7 cellular contexts compared by ENCODE assay signal in the genomic region with DNA sequence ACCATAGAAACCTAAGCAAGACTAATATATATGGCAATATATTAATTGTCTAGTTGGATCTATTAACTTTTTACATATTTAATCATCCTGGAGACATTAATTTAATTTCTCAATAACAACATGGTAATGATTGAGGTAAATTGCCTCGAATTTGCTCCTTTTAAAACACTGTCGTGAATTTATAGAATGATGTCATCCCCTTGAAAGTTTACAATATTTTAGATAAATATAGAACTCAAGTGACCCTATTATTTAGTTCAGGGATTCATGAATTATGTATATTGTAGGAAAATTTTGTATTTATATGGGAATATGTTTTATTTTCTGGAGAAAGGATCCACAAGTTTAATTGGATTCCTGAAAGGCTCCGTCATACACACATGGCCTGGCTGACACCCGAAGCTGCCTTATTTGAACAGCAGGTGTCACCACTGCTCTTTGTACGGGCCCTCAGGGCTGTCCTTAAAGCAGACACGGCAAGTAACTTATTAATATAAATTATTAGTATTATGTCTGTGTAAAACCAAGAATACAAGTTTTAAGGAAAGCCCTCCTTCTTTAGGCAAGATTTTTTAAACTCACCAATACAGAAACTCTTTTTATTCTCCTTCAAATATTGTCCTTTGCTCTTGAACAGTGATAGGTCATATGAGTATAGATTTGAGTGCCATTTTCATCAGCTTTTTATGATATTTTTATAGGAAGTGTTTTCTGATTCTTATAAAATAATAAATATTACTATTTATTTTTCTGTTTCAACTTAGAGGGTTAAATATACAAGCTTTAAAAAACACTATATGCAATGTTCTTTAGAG. TPM values are rescaled to one million over a fixed set of nuclear protein-coding genes. Genes with fewer than 3 reads are reported as not detected.
A peak's percentile ranks its signal among the peaks of the same experiment; 100 is the strongest.
DNase-seq lines count a peak whose midpoint lies in the region; ATAC-seq, FAIRE-seq and TF ChIP-seq lines count a peak whose summit lies in the region.

No MANE protein-coding gene starts in this region.

- 19 to 21% (median 19%) methylated on average over 6 of the region's 6 CpGs for WGBS in small intestine, 3 donors

- H3K9me3 ChIP-seq in ascending aorta (no peaks in the 10 kb centered on the region), small intestine (ENCODE audit: control insufficient read depth, low read depth) (no peaks in the 10 kb centered on the region)

- H3K27me3 Mint-ChIP-seq in T-helper 2 cell treated with Interferon-gamma antibody and Interleukin-4, amounts not matched to agents 5 μg/mL and 100 μg/mL, for 36 hours (ENCODE audit: low read depth) = no peaks in the 10 kb centered on the region

- H3K4me1 ChIP-seq in ascending aorta (peaks cover 3 to 9% of the 10 kb centered on the region in 2 donors), small intestine (ENCODE audit: control insufficient read depth in 2 of 2, insufficient read depth in 1 of 2, low read depth in 1 of 2, low read length in 1 of 2) (peaks cover 2 to 4% of the 10 kb centered on the region in 2 donors)

- H3K27ac ChIP-seq in ascending aorta (peak overlapping the region in 1 of 2 donors; percentile 4), small intestine (ENCODE audit: low read depth in 1 of 2, low read length in 1 of 2) (no peak overlapping the region)

- peak; percentile 42 for ATAC-seq in HG02763 (IDR thresholded peaks at IDR 0.05; ENCODE audit: unreplicated experiment)

- no peak overlapping the region for H3K4me3 ChIP-seq in ascending aorta
- H3K4me3 ChIP-seq in small intestine (ENCODE audit: low read depth in 1 of 2, low read length in 2 of 2) = no peak overlapping the region

- in situ Hi-C loops in GM13976 (cut with MboI; ENCODE audit: low sequenced_read_pairs, unreplicated experiment) = loop anchor here (5.0 kb wide), 1 partner anchor 65 kb away; no protein-coding TSS in a partner anchor

- H3K27me3 ChIP-seq in ascending aorta (no peaks in the 10 kb centered on the region), small intestine (ENCODE audit: control insufficient read depth in 2 of 2, insufficient read depth in 2 of 2, low read length in 2 of 2) (no peaks in the 10 kb centered on the region)

- peak; percentile 78 for FAIRE-seq in small intestine (lab: Jason Lieb, UNC)

- H3K36me3 Mint-ChIP-seq in T-helper 2 cell treated with Interferon-gamma antibody and Interleukin-4, amounts not matched to agents 5 μg/mL and 100 μg/mL, for 36 hours (ENCODE audit: low read depth) = peaks cover 7% of the 10 kb centered on the region

- no peak overlapping the region for H3K27ac Mint-ChIP-seq in T-helper 2 cell treated with Interferon-gamma antibody and Interleukin-4, amounts not matched to agents 5 μg/mL and 100 μg/mL, for 36 hours

- DNase-seq in GM13976 (ENCODE audit: low spot score) = peak; percentile 56
- DNase-seq in NCI-H1105 treated with DMSO at 0.1 percent for 48 hours (lab: John Stamatoyannopoulos, UW) = peak; percentile 14
- DNase-seq in T-helper 2 cell treated with Interferon-gamma antibody and Interleukin-4, amounts not matched to agents 5 μg/mL and 100 μg/mL, for 36 hours (ENCODE audit: low spot score) = peak; percentile 40
- peak; percentile 19 to 84 for DNase-seq in ascending aorta (ENCODE audit: low spot score in 2 of 2)
- DNase-seq in hepatic stellate cell (ENCODE audit: low spot score) = peak; percentile 57
- DNase-seq in small intestine = peak; percentile 84

- H3K4me3 Mint-ChIP-seq in T-helper 2 cell treated with Interferon-gamma antibody and Interleukin-4, amounts not matched to agents 5 μg/mL and 100 μg/mL, for 36 hours = no peak overlapping the region

- TF ChIP-seq CTCF in GM13976 (IDR thresholded peaks at IDR 0.05; ENCODE audit: borderline replicate concordance, control extremely low read depth, extremely low read depth, insufficient read depth, missing control alignments) = peak; percentile 75
- peak; percentile 64 to 86 (median 81) for TF ChIP-seq CTCF in ascending aorta (IDR thresholded peaks at IDR 0.05)

- no peaks in the 10 kb centered on the region for H3K9me3 Mint-ChIP-seq in T-helper 2 cell treated with Interferon-gamma antibody and Interleukin-4, amounts not matched to agents 5 μg/mL and 100 μg/mL, for 36 hours

- intact Hi-C loops in ascending aorta (cut with DNase I) = loop anchor here (1.0 to 5.0 kb wide), 5 partner anchors 66 to 1770 kb away; a partner anchor contains a TSS

- H3K36me3 ChIP-seq in ascending aorta = peaks cover 0 to 4% of the 10 kb centered on the region in 2 donors
- no peaks in the 10 kb centered on the region for H3K36me3 ChIP-seq in small intestine (ENCODE audit: control insufficient read depth in 2 of 2, insufficient read depth in 2 of 2, low read length in 2 of 2)

- peaks cover 17% of the 10 kb centered on the region for H3K4me1 Mint-ChIP-seq in T-helper 2 cell treated with Interferon-gamma antibody and Interleukin-4, amounts not matched to agents 5 μg/mL and 100 μg/mL, for 36 hours (ENCODE audit: low read depth)

RNA-seq across cellular contexts. Expression of a gene that starts 1.9 kb away (rescaled TPM):
- 34.7 TPM for total RNA-seq in ascending aorta
- 10 to 100 TPM; 41.8 to 47.0 (median 44.4) TPM for polyA plus RNA-seq in small intestine

RNA-seq across cellular contexts. Expression of a gene that starts 10.7 kb away (rescaled TPM):
- total RNA-seq in ascending aorta = 37.0 TPM
- under 1 TPM in 1 of 3 donors, not detected in 2; 0.34 TPM for polyA plus RNA-seq in small intestine

RNA-seq across cellular contexts. Expression of a gene that starts 38.5 kb away (rescaled TPM):
- 47.6 TPM for total RNA-seq in ascending aorta
- polyA plus RNA-seq in small intestine = under 1 TPM in 1 of 3 donors, not detected in 2; 0.36 TPM

Comparison
In these comparisons a context has a peak if more than half of its experiments do, and no peak if none do; other contexts are left out.
1. DNase-seq: peak in every context shown above with its lines; median percentile 84 in small intestine; 57 in hepatic stellate cell; 56 in GM13976; 52 in ascending aorta; 40 in T-helper 2 cell treated with Interferon-gamma antibody and Interleukin-4, amounts not matched to agents 5 μg/mL and 100 μg/mL, for 36 hours; 14 in NCI-H1105 treated with DMSO at 0.1 percent for 48 hours.